In the genomic region with DNA sequence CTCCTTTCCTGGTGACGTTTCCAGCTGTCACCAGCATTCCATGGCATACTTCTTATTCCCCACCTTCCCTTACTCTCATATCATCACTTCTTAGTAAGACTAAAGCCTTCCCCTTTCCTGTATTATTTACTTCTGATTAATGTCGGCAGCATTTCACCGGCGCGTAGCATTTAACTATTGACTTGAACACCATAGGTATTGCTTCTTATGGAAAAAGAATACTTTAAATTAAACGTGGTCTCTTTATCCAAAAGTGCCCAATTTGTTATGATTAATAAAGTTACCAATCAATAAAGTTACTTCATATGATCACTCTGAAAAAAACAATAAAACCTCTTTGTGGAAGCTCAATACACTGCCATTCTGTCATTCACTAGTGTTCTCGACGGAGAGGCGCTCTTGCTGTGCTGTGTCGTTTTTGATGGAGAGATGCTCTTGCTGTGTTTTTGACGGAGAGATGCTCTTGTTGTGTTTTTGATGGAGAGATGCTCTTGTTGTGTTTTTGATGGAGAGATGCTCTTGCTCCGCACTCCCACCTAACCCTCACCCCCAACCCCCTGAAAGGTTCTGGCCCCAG, we compare ENCODE assay signal across 8 cellular contexts.
DNase-seq lines count a peak whose midpoint lies in the region; ATAC-seq and TF ChIP-seq lines count a peak whose summit lies in the region.

No MANE protein-coding gene starts in this region.

- intact Hi-C loops in A673 (cut with micrococcal nuclease; ENCODE audit: unreplicated experiment) (loop anchor here (1.0 to 10.0 kb wide), 3 partner anchors 231 to 424 kb away; no protein-coding TSS in a partner anchor), IMR-90 (cut with micrococcal nuclease) (loop anchor here (1.0 to 5.0 kb wide), 3 partner anchors 91 to 424 kb away; no protein-coding TSS in a partner anchor), mammary epithelial cell (cut with micrococcal nuclease) (loop anchor here (1.0 to 10.0 kb wide), 7 partner anchors 104 to 434 kb away; a partner anchor contains a TSS), aorta (cut with DNase I) (loop anchor here (1.0 to 5.0 kb wide), 3 partner anchors 156 to 424 kb away; no protein-coding TSS in a partner anchor)

- H3K9me1 ChIP-seq in IMR-90 (ENCODE audit: insufficient read depth, low read length) = peaks cover 17% of the 10 kb centered on the region

- WGBS in IMR-90 (ENCODE audit: extremely low coverage in 2 of 2, insufficient read length in 1 of 2), 2 experiments = no CpG with 5 or more reads among the region's 12 CpGs
- 84% methylated on average over 11 of the region's 12 CpGs for WGBS in mammary epithelial cell (ENCODE audit: low coverage, missing lambda C conversion rate)
- 80 to 87% methylated on average over 12 of the region's 12 CpGs for WGBS in aorta, 2 donors

- no peak overlapping the region for H2AK9ac ChIP-seq in IMR-90 (replicated peaks; ENCODE audit: low read depth, low read length, poor library complexity)

- H3K27ac ChIP-seq in A673 (ENCODE audit: low read depth, low read length, poor library complexity, severe bottlenecking) = peak overlapping the region; percentile 85
- peak overlapping the region; percentile 29; the same call in 1 of the 2 replicates for H3K27ac ChIP-seq in IMR-90 (ENCODE audit: insufficient read depth, low read length)
- H3K27ac ChIP-seq in mammary epithelial cell (ENCODE audit: insufficient read depth, low read depth, low read length) = no peak overlapping the region
- peak overlapping the region in 1 of 2 donors; percentile 53 for H3K27ac ChIP-seq in mucosa of rectum (ENCODE audit: low read depth in 2 of 2, low read length in 2 of 2)
- no peak overlapping the region for H3K27ac ChIP-seq in aorta (ENCODE audit: low read depth in 1 of 2, low read length in 2 of 2)

- H3K4me2 ChIP-seq in IMR-90 (ENCODE audit: low read depth, low read length) (peak overlapping the region; percentile 48; the same call in 1 of the 2 replicates), mammary epithelial cell (ENCODE audit: insufficient read depth, low read depth, low read length) (peak overlapping the region; percentile 85)

- H2AK5ac ChIP-seq in IMR-90 (ENCODE audit: low read depth, low read length) = peak overlapping the region; percentile 31; the same call in 1 of the 2 replicates

- H2BK120ac ChIP-seq in IMR-90 (ENCODE audit: low read depth, low read length) = peak overlapping the region; percentile 33; the same call in 1 of the 2 replicates

- no peak overlapping the region for H3K56ac ChIP-seq in IMR-90 (ENCODE audit: extremely low read depth, insufficient read depth, low read length)

- H3K79me1 ChIP-seq in IMR-90 (ENCODE audit: low read depth in 1 of 2, low read length in 2 of 2) = peaks cover 5 to 29% of the 10 kb centered on the region in 2 experiments; a peak in 3 of 4 replicates

- 0 out of 2 replicates have a peak overlapping the region, but pooled peaks have one; percentile 10 for H4K91ac ChIP-seq in IMR-90 (ENCODE audit: insufficient read depth, low read depth, low read length)

- H3K9me3 Mint-ChIP-seq in activated naive CD4-positive, alpha-beta T cell treated with anti-CD3 and anti-CD28 coated beads, Interleukin-2, amount 10 ng/mL, durations not matched to agents 7 days and 5 days = no peaks in the 10 kb centered on the region

- TF ChIP-seq CTCF in A673 (conservative IDR thresholded peaks at IDR 0.05; ENCODE audit: low read depth, low read length) (no peak), IMR-90 (conservative IDR thresholded peaks at IDR 0.05; ENCODE audit: low read depth, low read length) (no peak), mammary epithelial cell (conservative IDR thresholded peaks at IDR 0.05 in 1 of 2, IDR thresholded peaks at IDR 0.05 in 1 of 2; ENCODE audit: extremely low read depth in 1 of 2, insufficient read depth in 1 of 2, low read depth in 1 of 2, low read length in 2 of 2) (no peak)

- H3K36me3 ChIP-seq in A673 (ENCODE audit: insufficient read depth, low read length, poor library complexity, severe bottlenecking) (no peaks in the 10 kb centered on the region), IMR-90 (ENCODE audit: control insufficient read depth, insufficient read depth, low read length) (no peaks in the 10 kb centered on the region), mammary epithelial cell (ENCODE audit: insufficient read depth, low read length) (no peaks in the 10 kb centered on the region), mucosa of rectum (ENCODE audit: control insufficient read depth in 2 of 2, insufficient read depth in 2 of 2, low read length in 2 of 2) (no peaks in the 10 kb centered on the region), aorta (ENCODE audit: control insufficient read depth in 1 of 2, insufficient read depth in 2 of 2, low read length in 1 of 2) (no peaks in the 10 kb centered on the region)

- H3K9me3 ChIP-seq in A673 (ENCODE audit: low read depth, low read length, poor library complexity, severe bottlenecking) = no peaks in the 10 kb centered on the region
- H3K9me3 ChIP-seq in IMR-90 (ENCODE audit: control insufficient read depth, insufficient read depth, low read length) = no peaks in the 10 kb centered on the region
- no peaks in the 10 kb centered on the region for H3K9me3 ChIP-seq in mammary epithelial cell (replicated peaks; ENCODE audit: insufficient read depth, low read length)
- no peaks in the 10 kb centered on the region for H3K9me3 ChIP-seq in mucosa of rectum (ENCODE audit: control insufficient read depth in 2 of 2, low read length in 2 of 2)
- H3K9me3 ChIP-seq in aorta (ENCODE audit: control insufficient read depth, low read length) = no peaks in the 10 kb centered on the region

- BruUV-seq in A673 (replicated peaks; lab: Mats Ljungman, UMichigan) (TSS peak; percentile 51), IMR-90 (replicated peaks; lab: Mats Ljungman, UMichigan) (no TSS peak), mammary epithelial cell (replicated peaks; lab: Mats Ljungman, UMichigan) (no TSS peak)

- no peaks in the 10 kb centered on the region for H3K36me3 Mint-ChIP-seq in activated naive CD4-positive, alpha-beta T cell treated with anti-CD3 and anti-CD28 coated beads, Interleukin-2, amount 10 ng/mL, durations not matched to agents 7 days and 5 days

- peaks cover 5% of the 10 kb centered on the region for H3K27me3 Mint-ChIP-seq in activated naive CD4-positive, alpha-beta T cell treated with anti-CD3 and anti-CD28 coated beads, Interleukin-2, amount 10 ng/mL, durations not matched to agents 7 days and 5 days

- H2AFZ ChIP-seq in IMR-90 (replicated peaks; ENCODE audit: low read length, poor library complexity) (peak overlapping the region; percentile 87), mammary epithelial cell (ENCODE audit: low read depth, low read length) (peak overlapping the region; percentile 65)

- DNase-seq in A673 (ENCODE audit: low spot score) (no peak), IMR-90 (no peak), mammary epithelial cell (no peak), aorta (no peak), SW 1271 (lab: John Stamatoyannopoulos, UW) (no peak)
- DNase-seq in activated naive CD4-positive, alpha-beta T cell treated with anti-CD3 and anti-CD28 coated beads, Interleukin-2, amount 10 ng/mL, durations not matched to agents 7 days and 5 days = no peak

- no peak overlapping the region for H2BK20ac ChIP-seq in IMR-90 (ENCODE audit: low read depth, low read length)

- H3K9ac ChIP-seq in IMR-90 (ENCODE audit: low read depth, low read length) (peak overlapping the region; percentile 57), mammary epithelial cell (ENCODE audit: insufficient read depth, low read length) (no peak overlapping the region), mucosa of rectum (ENCODE audit: low read depth in 1 of 2, low read length in 2 of 2) (peak overlapping the region; percentile 15 to 19)

- dilution Hi-C loops in IMR-90 (cut with HindIII; ENCODE audit: low sequenced_read_pairs, unreplicated experiment) = no loop called here
- dilution Hi-C loops in mammary epithelial cell (cut with HindIII; ENCODE audit: low sequenced_read_pairs) = no loop called here

- no peaks in the 10 kb centered on the region for H4K20me1 ChIP-seq in IMR-90 (ENCODE audit: insufficient read depth, low read length)
- H4K20me1 ChIP-seq in mammary epithelial cell (ENCODE audit: insufficient read depth, low read length) = no peaks in the 10 kb centered on the region

- peaks cover 55% of the 10 kb centered on the region for H3K4me1 ChIP-seq in A673 (ENCODE audit: insufficient read depth, low read length, poor library complexity, severe bottlenecking)
- H3K4me1 ChIP-seq in IMR-90 (ENCODE audit: control insufficient read depth, insufficient read depth, low read length) = peaks cover 12% of the 10 kb centered on the region
- peaks cover 9% of the 10 kb centered on the region for H3K4me1 ChIP-seq in mammary epithelial cell (ENCODE audit: insufficient read depth, low read length)
- peaks cover 7 to 30% of the 10 kb centered on the region in 2 donors for H3K4me1 ChIP-seq in mucosa of rectum (ENCODE audit: control insufficient read depth in 2 of 2, insufficient read depth in 2 of 2, low read length in 2 of 2)
- no peaks in the 10 kb centered on the region for H3K4me1 ChIP-seq in aorta (ENCODE audit: control insufficient read depth in 1 of 2, insufficient read depth in 2 of 2, low read length in 2 of 2)

- H3K4me3 ChIP-seq in A673 (ENCODE audit: low read depth, low read length, poor library complexity, severe bottlenecking) (no peak overlapping the region), IMR-90 (ENCODE audit: insufficient read depth, low read depth, low read length) (no peak overlapping the region), mammary epithelial cell (replicated peaks in 1 of 3; ENCODE audit: insufficient read depth in 1 of 3, low read depth in 2 of 3, low read length in 3 of 3) (peak overlapping the region in 1 of 3 experiments; percentile 45), mucosa of rectum (ENCODE audit: low read length in 2 of 2) (peak overlapping the region; percentile 34 to 55), aorta (ENCODE audit: low read length in 2 of 2) (no peak overlapping the region)

- no peak overlapping the region for H3K18ac ChIP-seq in IMR-90 (ENCODE audit: low read depth, low read length)

- no peak overlapping the region for H3K23ac ChIP-seq in IMR-90 (ENCODE audit: low read depth, low read length)

- no peak overlapping the region for H3K14ac ChIP-seq in IMR-90 (replicated peaks; ENCODE audit: low read depth, low read length)

- H3K27ac Mint-ChIP-seq in activated naive CD4-positive, alpha-beta T cell treated with anti-CD3 and anti-CD28 coated beads, Interleukin-2, amount 10 ng/mL, durations not matched to agents 7 days and 5 days = no peak overlapping the region

- no peak for TF ChIP-seq POLR2A in IMR-90 (IDR thresholded peaks at IDR 0.05; ENCODE audit: low read depth, low read length)

- POLR2A ChIA-PET in A673 (lab: Charles Lee; ENCODE audit: low non-redundant PET) (no interaction called here), IMR-90 (lab: Charles Lee; ENCODE audit: unreplicated experiment) (no interaction called here)

- H3K27me3 ChIP-seq in A673 (replicated peaks; ENCODE audit: insufficient read depth, low read depth, low read length, poor library complexity) = no peaks in the 10 kb centered on the region
- no peaks in the 10 kb centered on the region for H3K27me3 ChIP-seq in IMR-90 (ENCODE audit: control insufficient read depth, insufficient read depth, low read length)
- H3K27me3 ChIP-seq in mammary epithelial cell (ENCODE audit: insufficient read depth, low read length) = no peaks in the 10 kb centered on the region
- no peaks in the 10 kb centered on the region for H3K27me3 ChIP-seq in mucosa of rectum (ENCODE audit: control insufficient read depth in 2 of 2, insufficient read depth in 2 of 2, low read length in 2 of 2)
- H3K27me3 ChIP-seq in aorta (ENCODE audit: control insufficient read depth in 1 of 2, insufficient read depth in 2 of 2, low read length in 1 of 2) = no peaks in the 10 kb centered on the region

- peak overlapping the region; percentile 48; the same call in 1 of the 2 replicates for H3K4ac ChIP-seq in IMR-90 (ENCODE audit: low read depth, low read length)

- H2BK15ac ChIP-seq in IMR-90 (ENCODE audit: low read depth, low read length) = no peak overlapping the region; the same call in 2 of the 3 replicates

- peak overlapping the region in 1 of 2 experiments; percentile 71; a peak in 2 of 4 replicates for H4K8ac ChIP-seq in IMR-90 (ENCODE audit: low read depth in 2 of 2, low read length in 2 of 2)

- H2BK5ac ChIP-seq in IMR-90 (ENCODE audit: low read depth, low read length, poor library complexity, severe bottlenecking) = no peak overlapping the region

- H3K4me1 Mint-ChIP-seq in activated naive CD4-positive, alpha-beta T cell treated with anti-CD3 and anti-CD28 coated beads, Interleukin-2, amount 10 ng/mL, durations not matched to agents 7 days and 5 days = peaks cover 16% of the 10 kb centered on the region

- TF ChIP-seq RAD21 in IMR-90 (IDR thresholded peaks at IDR 0.05; ENCODE audit: low read length) = no peak

- CTCF ChIA-PET in A673 (lab: Charles Lee) = interaction anchor here (0.7 to 1.5 kb wide), 3 partner anchors 27 to 423 kb away, joined by 3 to 6 read pairs (median 5); no protein-coding TSS in a partner anchor
- CTCF ChIA-PET in IMR-90 (lab: Yijun Ruan, JAX) = interaction anchor here (1.0 to 1.3 kb wide), 2 partner anchors 14 to 16 kb away, joined by 4 to 6 read pairs; no protein-coding TSS in a partner anchor
- CTCF ChIA-PET in mammary epithelial cell (lab: Charles Lee; ENCODE audit: low non-redundant PET) = interaction anchor here (0.6 kb wide), 1 partner anchor 54 kb away, joined by 4 read pairs; no protein-coding TSS in a partner anchor
- CTCF ChIA-PET in activated naive CD4-positive, alpha-beta T cell treated with anti-CD3 and anti-CD28 coated beads, Interleukin-2, amount 10 ng/mL, durations not matched to agents 7 days and 5 days (lab: Charles Lee) = interaction anchor here (0.7 to 6.3 kb wide), 9 partner anchors 9 to 444 kb away, joined by 3 to 57 read pairs (median 4); no protein-coding TSS in a partner anchor

- ATAC-seq in IMR-90 (ENCODE audit: low read depth) (no peak), aorta (ENCODE audit: low FRiP score) (no peak), GM18873 (IDR thresholded peaks at IDR 0.05; ENCODE audit: low FRiP score, unreplicated experiment) (no peak)

- in situ Hi-C loops in IMR-90 (cut with MboI; ENCODE audit: low sequenced_read_pairs) (loop anchor here (5.0 kb wide), 1 partner anchor 429 kb away; no protein-coding TSS in a partner anchor), mammary epithelial cell (cut with MboI; ENCODE audit: low sequenced_read_pairs in 2 of 2) (loop anchor here (5.0 to 10.0 kb wide), 2 partner anchors 421 to 424 kb away; a partner anchor contains a TSS)

- peak overlapping the region; percentile 20; the same call in 1 of the 2 replicates for H4K5ac ChIP-seq in IMR-90 (ENCODE audit: low read depth, low read length)

- no peak overlapping the region for H3K4me3 Mint-ChIP-seq in activated naive CD4-positive, alpha-beta T cell treated with anti-CD3 and anti-CD28 coated beads, Interleukin-2, amount 10 ng/mL, durations not matched to agents 7 days and 5 days

- H3K79me2 ChIP-seq in mammary epithelial cell (ENCODE audit: insufficient read depth, low read length) = no peaks in the 10 kb centered on the region

Comparison
In these comparisons a context has a peak if more than half of its experiments do, and no peak if none do; other contexts are left out.
1. H3K27ac ChIP-seq: peak in A673 (single experiment) and IMR-90 (single experiment); none in mammary epithelial cell (single experiment) and aorta (0 of 2).
2. H3K4me3 ChIP-seq: peak in mucosa of rectum (2 of 2); none in A673 (single experiment), IMR-90 (single experiment) and aorta (0 of 2).